17 cellular contexts compared by ENCODE assay signal in the genomic region with DNA sequence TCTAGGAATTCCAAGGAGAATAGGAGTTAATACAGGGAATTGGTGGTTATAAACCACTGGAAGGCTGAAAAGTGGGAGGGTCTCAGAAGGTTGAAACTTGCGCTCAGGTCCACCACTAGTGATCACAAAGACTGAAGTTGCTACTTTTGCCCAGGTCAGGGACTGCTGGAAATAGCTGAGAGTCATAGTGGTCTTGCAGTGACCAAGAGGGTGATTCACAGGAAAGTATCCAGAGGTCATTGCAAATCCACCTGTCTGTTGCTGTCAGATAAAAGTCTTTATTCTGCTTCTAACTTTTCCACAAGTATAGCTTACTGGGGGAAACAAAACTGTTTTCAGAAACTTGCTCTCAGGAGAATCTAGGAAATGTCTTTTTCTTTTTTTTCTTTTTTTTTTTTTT.
DNase-seq lines count a peak whose midpoint lies in the region; ATAC-seq and TF ChIP-seq lines count a peak whose summit lies in the region.
"Had no signal": no experiment of that assay in that cellular context is flagged by ENCODE, and none has a peak within 500 bp of the region (broad histone marks: within the 10 kb centered on the region; RNA-seq: fewer than 3 reads in every experiment).

No MANE protein-coding gene starts in this region.

- H3K27me3 ChIP-seq in esophagus muscularis mucosa, result no peaks in the 10 kb centered on the region
- H3K27me3 ChIP-seq: Peyer's patch had no signal

- DNase-seq in stimulated activated naive CD8-positive, alpha-beta T cell treated with anti-CD3 and anti-CD28 coated beads, Interleukin-15, amount 100 ng/mL, for 72 hours, result no peak
- DNase-seq in M059J (ENCODE audit: low read depth) (peak; percentile 46), esophagus muscularis mucosa (ENCODE audit: extremely low spot score) (peak; percentile 70), KBM-7 (no peak), left ventricle myocardium superior (no peak), NCI-H345 treated with DMSO at 0.1 percent for 48 hours (lab: John Stamatoyannopoulos, UW; ENCODE audit: unreplicated experiment) (no peak)
- DNase-seq: ACHN; C1 segment of cervical spinal cord; DMS79 treated with DMSO at 0.1 percent for 48 hours; H9; NCI-H1105; NCI-H2081; NCI-H2171 treated with DMSO at 0.1 percent for 48 hours; NK-92 treated with Interleukin-12 subunit alpha and Interleukin-12 subunit beta, amount 100 ng/mL, for 24 hours; Peyer's patch had no signal

- H3K4me1 Mint-ChIP-seq in stimulated activated naive CD8-positive, alpha-beta T cell treated with anti-CD3 and anti-CD28 coated beads, Interleukin-15, Interleukin-2, amounts not matched to agents 100 ng/mL and 50 ng/mL, for 24 hours (ENCODE audit: low read depth), result peaks cover 33% of the 10 kb centered on the region
- peaks cover 28% of the 10 kb centered on the region for H3K4me1 Mint-ChIP-seq in stimulated activated naive CD8-positive, alpha-beta T cell treated with anti-CD3 and anti-CD28 coated beads, Interleukin-15, amount 100 ng/mL, for 72 hours

- peak overlapping the region; percentile 21 for H3K27ac Mint-ChIP-seq in stimulated activated naive CD8-positive, alpha-beta T cell treated with anti-CD3 and anti-CD28 coated beads, Interleukin-15, Interleukin-2, amounts not matched to agents 100 ng/mL and 50 ng/mL, for 24 hours
- no peak overlapping the region for H3K27ac Mint-ChIP-seq in stimulated activated naive CD8-positive, alpha-beta T cell treated with anti-CD3 and anti-CD28 coated beads, Interleukin-15, amount 100 ng/mL, for 72 hours
- H3K27ac Mint-ChIP-seq: H9 had no signal

- no peaks in the 10 kb centered on the region for H3K9me3 ChIP-seq in esophagus muscularis mucosa
- H3K9me3 ChIP-seq: Peyer's patch had no signal

- H3K4me3 Mint-ChIP-seq in stimulated activated naive CD8-positive, alpha-beta T cell treated with anti-CD3 and anti-CD28 coated beads, Interleukin-15, Interleukin-2, amounts not matched to agents 100 ng/mL and 50 ng/mL, for 24 hours, result peak overlapping the region; percentile 17
- H3K4me3 Mint-ChIP-seq in stimulated activated naive CD8-positive, alpha-beta T cell treated with anti-CD3 and anti-CD28 coated beads, Interleukin-15, amount 100 ng/mL, for 72 hours, result peak overlapping the region in 1 of 2 donors; percentile 6
- H3K4me3 Mint-ChIP-seq: H9 had no signal

- no peak for TF ChIP-seq POLR2A in esophagus muscularis mucosa (IDR thresholded peaks at IDR 0.05; ENCODE audit: low read depth)

- no peak overlapping the region for H3K27ac ChIP-seq in esophagus muscularis mucosa (replicated peaks in 1 of 4)
- H3K27ac ChIP-seq: Peyer's patch had no signal

- no peaks in the 10 kb centered on the region for H3K36me3 ChIP-seq in esophagus muscularis mucosa
- H3K36me3 ChIP-seq: Peyer's patch had no signal

- no peak for ATAC-seq in stimulated activated naive CD8-positive, alpha-beta T cell treated with anti-CD3 and anti-CD28 coated beads, Interleukin-15, amount 100 ng/mL, for 72 hours
- ATAC-seq in left ventricle myocardium superior, result no peak
- ATAC-seq: Right ventricle myocardium inferior had no signal

- H3K27me3 Mint-ChIP-seq in stimulated activated naive CD8-positive, alpha-beta T cell treated with anti-CD3 and anti-CD28 coated beads, Interleukin-15, Interleukin-2, amounts not matched to agents 100 ng/mL and 50 ng/mL, for 24 hours, result no peaks in the 10 kb centered on the region
- no peaks in the 10 kb centered on the region for H3K27me3 Mint-ChIP-seq in stimulated activated naive CD8-positive, alpha-beta T cell treated with anti-CD3 and anti-CD28 coated beads, Interleukin-15, amount 100 ng/mL, for 72 hours

- H3K4me1 ChIP-seq in esophagus muscularis mucosa, result no peaks in the 10 kb centered on the region
- H3K4me1 ChIP-seq: Peyer's patch had no signal

- no peaks in the 10 kb centered on the region for H3K9me3 Mint-ChIP-seq in stimulated activated naive CD8-positive, alpha-beta T cell treated with anti-CD3 and anti-CD28 coated beads, Interleukin-15, Interleukin-2, amounts not matched to agents 100 ng/mL and 50 ng/mL, for 24 hours
- H3K9me3 Mint-ChIP-seq in stimulated activated naive CD8-positive, alpha-beta T cell treated with anti-CD3 and anti-CD28 coated beads, Interleukin-15, amount 100 ng/mL, for 72 hours, result no peaks in the 10 kb centered on the region
- H3K9me3 Mint-ChIP-seq: H9 had no signal

- H3K4me3 ChIP-seq in esophagus muscularis mucosa, result no peak overlapping the region
- H3K4me3 ChIP-seq: Peyer's patch had no signal

- in situ Hi-C loops in KBM-7 (cut with MboI; ENCODE audit: low pct_unique_long_range_greater_than_20kb, low sequenced_read_pairs), result no loop called here

- WGBS in esophagus muscularis mucosa, result 92% methylated on average over 1 of the region's 1 CpG

- TF ChIP-seq EP300 in esophagus muscularis mucosa (IDR thresholded peaks at IDR 0.05), result no peak

- TF ChIP-seq CTCF in esophagus muscularis mucosa (IDR thresholded peaks at IDR 0.05), result no peak

- H3K36me3 Mint-ChIP-seq in stimulated activated naive CD8-positive, alpha-beta T cell treated with anti-CD3 and anti-CD28 coated beads, Interleukin-15, Interleukin-2, amounts not matched to agents 100 ng/mL and 50 ng/mL, for 24 hours (ENCODE audit: low read depth), result no peaks in the 10 kb centered on the region

- intact Hi-C loops in esophagus muscularis mucosa (cut with DNase I) (loop anchor here (10.0 kb wide), 1 partner anchor 247 kb away; no protein-coding TSS in a partner anchor), left ventricle myocardium superior (cut with micrococcal nuclease) (no loop called here)

Comparison
In these comparisons a context has a peak if more than half of its experiments do, and no peak if none do; other contexts are left out.
1. DNase-seq: peak in M059J (single experiment) and esophagus muscularis mucosa (single experiment); none in stimulated activated naive CD8-positive, alpha-beta T cell treated with anti-CD3 and anti-CD28 coated beads, Interleukin-15, amount 100 ng/mL, for 72 hours (0 of 2), KBM-7 (single experiment), left ventricle myocardium superior (single experiment) and NCI-H345 treated with DMSO at 0.1 percent for 48 hours (single experiment).